Comparison of ENCODE assay signal across 9 cellular contexts in genomic region chr2:164542584-164543021, GRCh38.
DNase-seq lines count a peak whose midpoint lies in the region; ATAC-seq and TF ChIP-seq lines count a peak whose summit lies in the region.
"Had no signal": no experiment of that assay in that cellular context is flagged by ENCODE, and none has a peak within 500 bp of the region (broad histone marks: within the 10 kb centered on the region; RNA-seq: fewer than 3 reads in every experiment).

No MANE protein-coding gene starts in this region.

- no peak for ATAC-seq in T-helper 17 cell

- H3K4me1 Mint-ChIP-seq in T-helper 17 cell, result no peaks in the 10 kb centered on the region

- TF ChIP-seq CTCF in epithelial cell of esophagus (IDR thresholded peaks at IDR 0.05; ENCODE audit: insufficient read depth, low read depth, low read length, missing control alignments), result no peak

- H3K4me3 Mint-ChIP-seq in T-helper 17 cell, result no peak overlapping the region

- no peaks in the 10 kb centered on the region for H3K36me3 Mint-ChIP-seq in T-helper 17 cell (ENCODE audit: low read depth)

- H3K27ac Mint-ChIP-seq in T-helper 17 cell, result no peak overlapping the region

- H3K27me3 Mint-ChIP-seq in T-helper 17 cell, result no peaks in the 10 kb centered on the region

- DNase-seq in HS-5 (ENCODE audit: low read depth) (peak; percentile 60), NCI-H526 (lab: John Stamatoyannopoulos, UW) (peak; percentile 12 to 27), epithelial cell of esophagus (ENCODE audit: low read depth) (peak; percentile 48), skeletal muscle cell (ENCODE audit: low read depth) (peak; percentile 76), LoVo (ENCODE audit: low spot score) (no peak), T-helper 2 cell (no peak), T-helper 17 cell (no peak)
- DNase-seq: activated T-cell treated with anti-CD3 and anti-CD28 coated beads, Interleukin-2, amount 50 U/mL, for 1 hour; islet precursor cell had no signal

- H3K9me3 ChIP-seq in T-helper 17 cell (ENCODE audit: control insufficient read depth, low read length, poor library complexity, severe bottlenecking), result no peaks in the 10 kb centered on the region

- H3K4me3 ChIP-seq in epithelial cell of esophagus (ENCODE audit: low read length), result no peak overlapping the region
- H3K4me3 ChIP-seq in skeletal muscle cell (ENCODE audit: low read depth, low read length), result no peak overlapping the region

Comparison
In these comparisons a context has a peak if more than half of its experiments do, and no peak if none do; other contexts are left out.
1. DNase-seq: peak in HS-5 (single experiment), NCI-H526 (2 of 2), epithelial cell of esophagus (single experiment) and skeletal muscle cell (single experiment); none in LoVo (single experiment), T-helper 2 cell (0 of 5) and T-helper 17 cell (0 of 3).